ENCODE assay signal across 12 cellular contexts in genomic region chr9:81620009-81620405, GRCh38.
DNase-seq lines count a peak whose midpoint lies in the region; ATAC-seq lines count a peak whose summit lies in the region.
"Had no signal": no experiment of that assay in that cellular context is flagged by ENCODE, and none has a peak within 500 bp of the region (broad histone marks: within the 10 kb centered on the region; RNA-seq: fewer than 3 reads in every experiment).

No MANE protein-coding gene starts in this region.

- H3K9me3 Mint-ChIP-seq in activated CD4-positive, alpha-beta T cell treated with anti-CD3 and anti-CD28 coated beads, Interleukin-2, amount 10 ng/mL, durations not matched to agents 7 days and 5 days = no peaks in the 10 kb centered on the region
- no peaks in the 10 kb centered on the region for H3K9me3 Mint-ChIP-seq in activated CD8-positive, alpha-beta T cell treated with anti-CD3 and anti-CD28 coated beads, Interleukin-2, amount 10 ng/mL, durations not matched to agents 7 days and 5 days (ENCODE audit: insufficient read depth)

- H3K36me3 Mint-ChIP-seq in activated CD4-positive, alpha-beta T cell treated with anti-CD3 and anti-CD28 coated beads, Interleukin-2, amount 10 ng/mL, durations not matched to agents 7 days and 5 days (ENCODE audit: low read depth) = no peaks in the 10 kb centered on the region
- no peaks in the 10 kb centered on the region for H3K36me3 Mint-ChIP-seq in activated CD8-positive, alpha-beta T cell treated with anti-CD3 and anti-CD28 coated beads, Interleukin-2, amount 10 ng/mL, durations not matched to agents 7 days and 5 days (ENCODE audit: low read depth)
- H3K36me3 Mint-ChIP-seq: activated naive CD8-positive, alpha-beta T cell had no signal

- POLR2A ChIA-PET in activated CD4-positive, alpha-beta T cell treated with anti-CD3 and anti-CD28 coated beads, Interleukin-2, amount 10 ng/mL, durations not matched to agents 7 days and 5 days (lab: Charles Lee) = no interaction called here
- POLR2A ChIA-PET in activated CD8-positive, alpha-beta T cell treated with anti-CD3 and anti-CD28 coated beads, Interleukin-2, amount 10 ng/mL, durations not matched to agents 7 days and 5 days (lab: Charles Lee) = no interaction called here

- peaks cover 9% of the 10 kb centered on the region for H3K4me1 Mint-ChIP-seq in activated CD4-positive, alpha-beta T cell treated with anti-CD3 and anti-CD28 coated beads, Interleukin-2, amount 10 ng/mL, durations not matched to agents 7 days and 5 days
- H3K4me1 Mint-ChIP-seq in activated CD8-positive, alpha-beta T cell treated with anti-CD3 and anti-CD28 coated beads, Interleukin-2, amount 10 ng/mL, durations not matched to agents 7 days and 5 days (ENCODE audit: low read depth) = peaks cover 19% of the 10 kb centered on the region

- DNase-seq in activated CD4-positive, alpha-beta T cell treated with anti-CD3 and anti-CD28 coated beads, Interleukin-2, amount 10 ng/mL, durations not matched to agents 7 days and 5 days = peak; percentile 9
- DNase-seq in activated CD4-positive, alpha-beta T cell treated with anti-CD3 and anti-CD28 coated beads for 4 hours = no peak
- DNase-seq in activated CD8-positive, alpha-beta T cell treated with anti-CD3 and anti-CD28 coated beads, Interleukin-2, amount 10 ng/mL, durations not matched to agents 7 days and 5 days = peak; percentile 56
- DNase-seq in stimulated activated CD4-positive, alpha-beta T cell treated with anti-CD3 and anti-CD28 coated beads, TNF-alpha, amount 100 ng/mL, for 48 hours (ENCODE audit: low read depth in 3 of 3) = peak in 2 of 3 donors; percentile 1 to 8
- DNase-seq in NCI-H2171 treated with DMSO at 0.1 percent for 48 hours (lab: John Stamatoyannopoulos, UW) (no peak), NCI-H748 (lab: John Stamatoyannopoulos, UW; ENCODE audit: unreplicated experiment) (no peak)
- DNase-seq: dorsolateral prefrontal cortex, NCI-H1048 had no signal

- H3K27me3 Mint-ChIP-seq in activated CD4-positive, alpha-beta T cell treated with anti-CD3 and anti-CD28 coated beads, Interleukin-2, amount 10 ng/mL, durations not matched to agents 7 days and 5 days = no peaks in the 10 kb centered on the region
- H3K27me3 Mint-ChIP-seq in activated CD8-positive, alpha-beta T cell treated with anti-CD3 and anti-CD28 coated beads, Interleukin-2, amount 10 ng/mL, durations not matched to agents 7 days and 5 days (ENCODE audit: low read depth) = peaks cover 11% of the 10 kb centered on the region
- H3K27me3 Mint-ChIP-seq: activated naive CD8-positive, alpha-beta T cell had no signal

- ATAC-seq in HG03039 (IDR thresholded peaks at IDR 0.05; ENCODE audit: unreplicated experiment) (peak; percentile 84), HG02571 (IDR thresholded peaks at IDR 0.05; ENCODE audit: unreplicated experiment) (no peak)
- ATAC-seq in activated CD8-positive, alpha-beta T cell treated with anti-CD3 and anti-CD28 coated beads, Interleukin-2, amount 10 ng/mL, durations not matched to agents 7 days and 5 days = peak; percentile 53
- ATAC-seq: sciatic nerve had no signal

- CTCF ChIA-PET in activated CD4-positive, alpha-beta T cell treated with anti-CD3 and anti-CD28 coated beads, Interleukin-2, amount 10 ng/mL, durations not matched to agents 7 days and 5 days (lab: Charles Lee) = no interaction called here
- CTCF ChIA-PET in activated CD8-positive, alpha-beta T cell treated with anti-CD3 and anti-CD28 coated beads, Interleukin-2, amount 10 ng/mL, durations not matched to agents 7 days and 5 days (lab: Charles Lee) = no interaction called here

- no peak overlapping the region for H3K4me3 Mint-ChIP-seq in activated CD4-positive, alpha-beta T cell treated with anti-CD3 and anti-CD28 coated beads, Interleukin-2, amount 10 ng/mL, durations not matched to agents 7 days and 5 days
- peak overlapping the region; percentile 12 for H3K4me3 Mint-ChIP-seq in activated CD8-positive, alpha-beta T cell treated with anti-CD3 and anti-CD28 coated beads, Interleukin-2, amount 10 ng/mL, durations not matched to agents 7 days and 5 days
- H3K4me3 Mint-ChIP-seq: activated naive CD8-positive, alpha-beta T cell had no signal

- no peak overlapping the region for H3K27ac Mint-ChIP-seq in activated CD4-positive, alpha-beta T cell treated with anti-CD3 and anti-CD28 coated beads, Interleukin-2, amount 10 ng/mL, durations not matched to agents 7 days and 5 days
- H3K27ac Mint-ChIP-seq in activated CD8-positive, alpha-beta T cell treated with anti-CD3 and anti-CD28 coated beads, Interleukin-2, amount 10 ng/mL, durations not matched to agents 7 days and 5 days = no peak overlapping the region
- H3K27ac Mint-ChIP-seq: activated naive CD8-positive, alpha-beta T cell had no signal

Comparison
In these comparisons a context has a peak if more than half of its experiments do, and no peak if none do; other contexts are left out.
1. DNase-seq: peak in activated CD4-positive, alpha-beta T cell treated with anti-CD3 and anti-CD28 coated beads, Interleukin-2, amount 10 ng/mL, durations not matched to agents 7 days and 5 days (single experiment), activated CD8-positive, alpha-beta T cell treated with anti-CD3 and anti-CD28 coated beads, Interleukin-2, amount 10 ng/mL, durations not matched to agents 7 days and 5 days (single experiment) and stimulated activated CD4-positive, alpha-beta T cell treated with anti-CD3 and anti-CD28 coated beads, TNF-alpha, amount 100 ng/mL, for 48 hours (2 of 3); none in activated CD4-positive, alpha-beta T cell treated with anti-CD3 and anti-CD28 coated beads for 4 hours (0 of 2), NCI-H2171 treated with DMSO at 0.1 percent for 48 hours (single experiment) and NCI-H748 (single experiment).